Comparison of ENCODE assay signal across 1 cellular context in genomic region chr7:44131173-44132009, GRCh38.
TF ChIP-seq lines count a peak whose summit lies in the region.

No MANE protein-coding gene starts in this region.

TF ChIP-seq in HepG2, 621 proteins besides CTCF, POLR2A, EP300 and RAD21 (continued from another document and continues in another):
- TF ChIP-seq CREB1 (IDR thresholded peaks at IDR 0.05), result no peak
- TF ChIP-seq CREB1 (CRISPR knock-in tag; IDR thresholded peaks at IDR 0.05), result no peak
- TF ChIP-seq HNF4G (IDR thresholded peaks at IDR 0.05; ENCODE audit: borderline replicate concordance, low read depth, low read length), result peak; percentile 95
- TF ChIP-seq HNF4G (CRISPR knock-in tag; IDR thresholded peaks at IDR 0.05; ENCODE audit: borderline replicate concordance, low read depth), result peak; percentile 79; the same call in 1 of the 2 replicates
- no peak for TF ChIP-seq CENPX (CRISPR knock-in tag; IDR thresholded peaks at IDR 0.05)
- TF ChIP-seq, protein P1, sequence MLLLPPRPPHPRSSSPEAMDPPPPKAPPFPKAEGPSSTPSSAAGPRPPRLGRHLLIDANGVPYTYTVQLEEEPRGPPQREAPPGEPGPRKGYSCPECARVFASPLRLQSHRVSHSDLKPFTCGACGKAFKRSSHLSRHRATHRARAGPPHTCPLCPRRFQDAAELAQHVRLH (CRISPR knock-in tag; IDR thresholded peaks at IDR 0.05; ENCODE audit: borderline replicate concordance, low read depth), result peak; percentile 87
- peak; percentile 22; the same call in 1 of the 2 replicates for TF ChIP-seq TFE3 (CRISPR knock-in tag; IDR thresholded peaks at IDR 0.05)
- TF ChIP-seq KLF6 (CRISPR knock-in tag; IDR thresholded peaks at IDR 0.05), result peak; percentile 42; the same call in 1 of the 2 replicates
- no peak for TF ChIP-seq ZBTB8A (CRISPR knock-in tag; IDR thresholded peaks at IDR 0.05; ENCODE audit: borderline replicate concordance, low read depth)
- TF ChIP-seq, protein P2, sequence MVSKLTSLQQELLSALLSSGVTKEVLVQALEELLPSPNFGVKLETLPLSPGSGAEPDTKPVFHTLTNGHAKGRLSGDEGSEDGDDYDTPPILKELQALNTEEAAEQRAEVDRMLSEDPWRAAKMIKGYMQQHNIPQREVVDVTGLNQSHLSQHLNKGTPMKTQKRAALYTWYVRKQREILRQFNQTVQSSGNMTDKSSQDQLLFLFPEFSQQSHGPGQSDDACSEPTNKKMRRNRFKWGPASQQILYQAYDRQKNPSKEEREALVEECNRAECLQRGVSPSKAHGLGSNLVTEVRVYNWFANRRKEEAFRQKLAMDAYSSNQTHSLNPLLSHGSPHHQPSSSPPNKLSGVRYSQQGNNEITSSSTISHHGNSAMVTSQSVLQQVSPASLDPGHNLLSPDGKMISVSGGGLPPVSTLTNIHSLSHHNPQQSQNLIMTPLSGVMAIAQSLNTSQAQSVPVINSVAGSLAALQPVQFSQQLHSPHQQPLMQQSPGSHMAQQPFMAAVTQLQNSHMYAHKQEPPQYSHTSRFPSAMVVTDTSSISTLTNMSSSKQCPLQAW (CRISPR knock-in tag; IDR thresholded peaks at IDR 0.05), result peak; percentile 47; the same call in 1 of the 2 replicates
- no peak for TF ChIP-seq ZNF816 (CRISPR knock-in tag; IDR thresholded peaks at IDR 0.05; ENCODE audit: borderline replicate concordance)
- no peak; the same call in 1 of the 2 replicates for TF ChIP-seq PHF20 (CRISPR knock-in tag; IDR thresholded peaks at IDR 0.05)
- TF ChIP-seq FOXP4 (CRISPR knock-in tag; IDR thresholded peaks at IDR 0.05), result peak; percentile 68; the same call in 1 of the 2 replicates
- TF ChIP-seq ZBTB39 (CRISPR knock-in tag; IDR thresholded peaks at IDR 0.05), result no peak
- no peak for TF ChIP-seq RFXANK (CRISPR knock-in tag; IDR thresholded peaks at IDR 0.05)
- no peak for TF ChIP-seq FLYWCH1 (CRISPR knock-in tag; IDR thresholded peaks at IDR 0.05)
- peak; percentile 80; the same call in 1 of the 2 replicates for TF ChIP-seq TGIF2 (CRISPR knock-in tag; IDR thresholded peaks at IDR 0.05)
- TF ChIP-seq SNAPC5 (CRISPR knock-in tag; IDR thresholded peaks at IDR 0.05; ENCODE audit: borderline replicate concordance), result no peak
- TF ChIP-seq, protein P3, sequence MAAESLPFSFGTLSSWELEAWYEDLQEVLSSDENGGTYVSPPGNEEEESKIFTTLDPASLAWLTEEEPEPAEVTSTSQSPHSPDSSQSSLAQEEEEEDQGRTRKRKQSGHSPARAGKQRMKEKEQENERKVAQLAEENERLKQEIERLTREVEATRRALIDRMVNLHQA (CRISPR knock-in tag; IDR thresholded peaks at IDR 0.05), result no peak
- TF ChIP-seq, protein P4, sequence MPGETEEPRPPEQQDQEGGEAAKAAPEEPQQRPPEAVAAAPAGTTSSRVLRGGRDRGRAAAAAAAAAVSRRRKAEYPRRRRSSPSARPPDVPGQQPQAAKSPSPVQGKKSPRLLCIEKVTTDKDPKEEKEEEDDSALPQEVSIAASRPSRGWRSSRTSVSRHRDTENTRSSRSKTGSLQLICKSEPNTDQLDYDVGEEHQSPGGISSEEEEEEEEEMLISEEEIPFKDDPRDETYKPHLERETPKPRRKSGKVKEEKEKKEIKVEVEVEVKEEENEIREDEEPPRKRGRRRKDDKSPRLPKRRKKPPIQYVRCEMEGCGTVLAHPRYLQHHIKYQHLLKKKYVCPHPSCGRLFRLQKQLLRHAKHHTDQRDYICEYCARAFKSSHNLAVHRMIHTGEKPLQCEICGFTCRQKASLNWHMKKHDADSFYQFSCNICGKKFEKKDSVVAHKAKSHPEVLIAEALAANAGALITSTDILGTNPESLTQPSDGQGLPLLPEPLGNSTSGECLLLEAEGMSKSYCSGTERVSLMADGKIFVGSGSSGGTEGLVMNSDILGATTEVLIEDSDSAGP (CRISPR knock-in tag; IDR thresholded peaks at IDR 0.05; ENCODE audit: borderline replicate concordance), result peak; percentile 66; the same call in 1 of the 2 replicates
- no peak for TF ChIP-seq PAX8 (CRISPR knock-in tag; IDR thresholded peaks at IDR 0.05; ENCODE audit: borderline replicate concordance)
- TF ChIP-seq TAF15 (IDR thresholded peaks at IDR 0.05; ENCODE audit: low read depth, low read length, poor library complexity, severe bottlenecking), result no peak
- no peak; the same call in 1 of the 2 replicates for TF ChIP-seq ZNF44 (CRISPR knock-in tag; IDR thresholded peaks at IDR 0.05)
- peak; percentile 33; the same call in 1 of the 2 replicates for TF ChIP-seq ZNF501 (CRISPR knock-in tag; IDR thresholded peaks at IDR 0.05)
- peak; percentile 49; the same call in 1 of the 2 replicates for TF ChIP-seq HDAC2 (CRISPR knock-in tag; IDR thresholded peaks at IDR 0.05)
- no peak for TF ChIP-seq ZFP36L2 (CRISPR knock-in tag; IDR thresholded peaks at IDR 0.05)
- 0 out of 2 replicates have a peak, but pooled peaks have one; percentile 35 for TF ChIP-seq ZMAT3 (CRISPR knock-in tag; conservative IDR thresholded peaks at IDR 0.05)
- peak; percentile 68; the same call in 1 of the 2 replicates for TF ChIP-seq DNMT3B (CRISPR knock-in tag; conservative IDR thresholded peaks at IDR 0.05)
- TF ChIP-seq, protein P5, sequence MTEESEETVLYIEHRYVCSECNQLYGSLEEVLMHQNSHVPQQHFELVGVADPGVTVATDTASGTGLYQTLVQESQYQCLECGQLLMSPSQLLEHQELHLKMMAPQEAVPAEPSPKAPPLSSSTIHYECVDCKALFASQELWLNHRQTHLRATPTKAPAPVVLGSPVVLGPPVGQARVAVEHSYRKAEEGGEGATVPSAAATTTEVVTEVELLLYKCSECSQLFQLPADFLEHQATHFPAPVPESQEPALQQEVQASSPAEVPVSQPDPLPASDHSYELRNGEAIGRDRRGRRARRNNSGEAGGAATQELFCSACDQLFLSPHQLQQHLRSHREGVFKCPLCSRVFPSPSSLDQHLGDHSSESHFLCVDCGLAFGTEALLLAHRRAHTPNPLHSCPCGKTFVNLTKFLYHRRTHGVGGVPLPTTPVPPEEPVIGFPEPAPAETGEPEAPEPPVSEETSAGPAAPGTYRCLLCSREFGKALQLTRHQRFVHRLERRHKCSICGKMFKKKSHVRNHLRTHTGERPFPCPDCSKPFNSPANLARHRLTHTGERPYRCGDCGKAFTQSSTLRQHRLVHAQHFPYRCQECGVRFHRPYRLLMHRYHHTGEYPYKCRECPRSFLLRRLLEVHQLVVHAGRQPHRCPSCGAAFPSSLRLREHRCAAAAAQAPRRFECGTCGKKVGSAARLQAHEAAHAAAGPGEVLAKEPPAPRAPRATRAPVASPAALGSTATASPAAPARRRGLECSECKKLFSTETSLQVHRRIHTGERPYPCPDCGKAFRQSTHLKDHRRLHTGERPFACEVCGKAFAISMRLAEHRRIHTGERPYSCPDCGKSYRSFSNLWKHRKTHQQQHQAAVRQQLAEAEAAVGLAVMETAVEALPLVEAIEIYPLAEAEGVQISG (CRISPR knock-in tag; IDR thresholded peaks at IDR 0.05), result peak; percentile 64
- no peak for TF ChIP-seq ZSCAN22 (CRISPR knock-in tag; IDR thresholded peaks at IDR 0.05)
- peak; percentile 68; the same call in 1 of the 2 replicates for TF ChIP-seq NR2C2 (CRISPR knock-in tag; IDR thresholded peaks at IDR 0.05; ENCODE audit: borderline replicate concordance)
- TF ChIP-seq HOMEZ (CRISPR knock-in tag; IDR thresholded peaks at IDR 0.05; ENCODE audit: low read depth), result peak; percentile 62; the same call in 1 of the 2 replicates
- no peak for TF ChIP-seq ZNF570 (CRISPR knock-in tag; IDR thresholded peaks at IDR 0.05; ENCODE audit: borderline replicate concordance)
- no peak for TF ChIP-seq IRF9 (CRISPR knock-in tag; IDR thresholded peaks at IDR 0.05; ENCODE audit: borderline replicate concordance)
- no peak for TF ChIP-seq SALL2 (CRISPR knock-in tag; IDR thresholded peaks at IDR 0.05)
- TF ChIP-seq, protein P6, sequence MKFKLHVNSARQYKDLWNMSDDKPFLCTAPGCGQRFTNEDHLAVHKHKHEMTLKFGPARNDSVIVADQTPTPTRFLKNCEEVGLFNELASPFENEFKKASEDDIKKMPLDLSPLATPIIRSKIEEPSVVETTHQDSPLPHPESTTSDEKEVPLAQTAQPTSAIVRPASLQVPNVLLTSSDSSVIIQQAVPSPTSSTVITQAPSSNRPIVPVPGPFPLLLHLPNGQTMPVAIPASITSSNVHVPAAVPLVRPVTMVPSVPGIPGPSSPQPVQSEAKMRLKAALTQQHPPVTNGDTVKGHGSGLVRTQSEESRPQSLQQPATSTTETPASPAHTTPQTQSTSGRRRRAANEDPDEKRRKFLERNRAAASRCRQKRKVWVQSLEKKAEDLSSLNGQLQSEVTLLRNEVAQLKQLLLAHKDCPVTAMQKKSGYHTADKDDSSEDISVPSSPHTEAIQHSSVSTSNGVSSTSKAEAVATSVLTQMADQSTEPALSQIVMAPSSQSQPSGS (CRISPR knock-in tag; IDR thresholded peaks at IDR 0.05), result peak; percentile 53; the same call in 1 of the 2 replicates
- TF ChIP-seq MATR3 (CRISPR knock-in tag; IDR thresholded peaks at IDR 0.05), result no peak
- 0 out of 2 replicates have a peak, but pooled peaks have one; percentile 29 for TF ChIP-seq TSC22D2 (CRISPR knock-in tag; IDR thresholded peaks at IDR 0.05; ENCODE audit: borderline replicate concordance)
- TF ChIP-seq ZNF605 (CRISPR knock-in tag; IDR thresholded peaks at IDR 0.05), result peak; percentile 64; the same call in 1 of the 2 replicates
- peak; percentile 40; the same call in 1 of the 2 replicates for TF ChIP-seq ZFX (CRISPR knock-in tag; IDR thresholded peaks at IDR 0.05; ENCODE audit: low read depth)
- TF ChIP-seq, protein P7, sequence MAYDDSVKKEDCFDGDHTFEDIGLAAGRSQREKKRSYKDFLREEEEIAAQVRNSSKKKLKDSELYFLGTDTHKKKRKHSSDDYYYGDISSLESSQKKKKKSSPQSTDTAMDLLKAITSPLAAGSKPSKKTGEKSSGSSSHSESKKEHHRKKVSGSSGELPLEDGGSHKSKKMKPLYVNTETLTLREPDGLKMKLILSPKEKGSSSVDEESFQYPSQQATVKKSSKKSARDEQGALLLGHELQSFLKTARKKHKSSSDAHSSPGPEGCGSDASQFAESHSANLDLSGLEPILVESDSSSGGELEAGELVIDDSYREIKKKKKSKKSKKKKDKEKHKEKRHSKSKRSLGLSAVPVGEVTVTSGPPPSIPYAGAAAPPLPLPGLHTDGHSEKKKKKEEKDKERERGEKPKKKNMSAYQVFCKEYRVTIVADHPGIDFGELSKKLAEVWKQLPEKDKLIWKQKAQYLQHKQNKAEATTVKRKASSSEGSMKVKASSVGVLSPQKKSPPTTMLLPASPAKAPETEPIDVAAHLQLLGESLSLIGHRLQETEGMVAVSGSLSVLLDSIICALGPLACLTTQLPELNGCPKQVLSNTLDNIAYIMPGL (CRISPR knock-in tag; IDR thresholded peaks at IDR 0.05; ENCODE audit: borderline replicate concordance in 1 of 2, low read depth in 1 of 2), result peak; percentile 46 to 68; a peak in 2 of 4 replicates
